Comparison of ENCODE assay signal across 11 cellular contexts in the genomic region with DNA sequence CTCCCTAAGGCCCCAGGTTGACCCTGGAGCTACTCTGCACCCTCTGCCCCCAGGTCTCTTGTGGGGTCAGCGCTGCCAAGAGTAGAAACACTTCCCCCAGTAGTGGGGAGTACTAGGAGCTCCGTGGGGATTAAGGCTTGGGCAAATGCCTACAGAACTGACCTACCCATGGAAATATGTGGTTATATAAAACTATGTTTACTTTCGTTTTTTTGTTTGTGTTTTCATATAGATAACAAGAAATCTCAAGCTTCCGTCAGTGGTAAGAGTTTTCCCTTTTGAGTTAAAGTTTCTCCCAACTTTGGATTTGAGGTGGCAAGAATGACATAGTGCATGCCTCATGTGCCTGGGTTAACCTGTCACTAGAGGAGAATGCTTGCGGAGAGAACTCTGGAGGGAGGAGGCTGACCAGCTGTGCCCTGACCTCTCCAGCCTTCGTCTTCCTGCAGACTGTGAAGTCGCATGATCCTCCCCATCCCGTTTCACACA. TPM values are rescaled to one million over a fixed set of nuclear protein-coding genes. Genes with fewer than 3 reads are reported as not detected.
DNase-seq lines count a peak whose midpoint lies in the region; ATAC-seq and TF ChIP-seq lines count a peak whose summit lies in the region.
"Had no signal": no experiment of that assay in that cellular context is flagged by ENCODE, and none has a peak within 500 bp of the region (broad histone marks: within the 10 kb centered on the region; RNA-seq: fewer than 3 reads in every experiment).

No MANE protein-coding gene starts in this region.

- CTCF ChIA-PET in AG04450 (lab: Charles Lee), result interaction anchor here (7.6 kb wide), 1 partner anchor 12 kb away, joined by 82 read pairs; no protein-coding TSS in a partner anchor
- CTCF ChIA-PET in activated CD8-positive, alpha-beta T cell treated with anti-CD3 and anti-CD28 coated beads for 36 hours (lab: Charles Lee), result interaction anchor here (5.0 to 14.0 kb wide), 2 partner anchors 14 to 44 kb away, joined by 25 to 234 read pairs; partner anchors contain the start of gene MED15
- CTCF ChIA-PET in HEK293T (lab: Yijun Ruan, JAX), result interaction anchor here (0.7 to 2.4 kb wide), 4 partner anchors 11 to 15 kb away, joined by 3 to 11 read pairs (median 3); no protein-coding TSS in a partner anchor

- H3K27me3 ChIP-seq in AG04450 (ENCODE audit: control insufficient read depth, insufficient read depth, low read length), result no peaks in the 10 kb centered on the region
- H3K27me3 ChIP-seq in gastroesophageal sphincter, result no peaks in the 10 kb centered on the region

- peaks cover 0 to 61% of the 10 kb centered on the region in 2 donors for H3K36me3 ChIP-seq in gastroesophageal sphincter

- H3K4me3 ChIP-seq in AG04450 (ENCODE audit: low read depth, low read length) (no peak overlapping the region), gastroesophageal sphincter (no peak overlapping the region)

- peaks cover 62% of the 10 kb centered on the region for H3K36me3 Mint-ChIP-seq in activated CD8-positive, alpha-beta T cell treated with anti-CD3 and anti-CD28 coated beads for 36 hours (ENCODE audit: low read depth)
- peaks cover 9% of the 10 kb centered on the region for H3K36me3 Mint-ChIP-seq in osteocyte (ENCODE audit: unreplicated experiment)

- ATAC-seq in activated CD8-positive, alpha-beta T cell treated with anti-CD3 and anti-CD28 coated beads for 36 hours, result no peak
- ATAC-seq in gastroesophageal sphincter, result peak; percentile 26
- no peak for ATAC-seq in GM19023 (IDR thresholded peaks at IDR 0.05; ENCODE audit: unreplicated experiment)
- no peak for ATAC-seq in HG02678 (IDR thresholded peaks at IDR 0.05; ENCODE audit: unreplicated experiment)
- ATAC-seq: stimulated activated naive CD8-positive, alpha-beta T cell treated with anti-CD3 and anti-CD28 coated beads, Interleukin-15, Interleukin-2, amounts not matched to agents 100 U/mL and 50 U/mL, for 24 hours had no signal

- no peaks in the 10 kb centered on the region for H3K27me3 Mint-ChIP-seq in activated CD8-positive, alpha-beta T cell treated with anti-CD3 and anti-CD28 coated beads for 36 hours
- no peaks in the 10 kb centered on the region for H3K27me3 Mint-ChIP-seq in osteocyte (ENCODE audit: unreplicated experiment)
- H3K27me3 Mint-ChIP-seq: brain had no signal

- no peak overlapping the region for H3K4me3 Mint-ChIP-seq in activated CD8-positive, alpha-beta T cell treated with anti-CD3 and anti-CD28 coated beads for 36 hours
- H3K4me3 Mint-ChIP-seq in osteocyte (ENCODE audit: unreplicated experiment), result no peak overlapping the region
- H3K4me3 Mint-ChIP-seq: brain had no signal

- intact Hi-C loops in activated CD8-positive, alpha-beta T cell treated with anti-CD3 and anti-CD28 coated beads for 36 hours (cut with micrococcal nuclease), result loop anchor here (5.0 kb wide), 1 partner anchor 46 kb away; the partner anchor contains the start of gene MED15

- H3K9me3 Mint-ChIP-seq in activated CD8-positive, alpha-beta T cell treated with anti-CD3 and anti-CD28 coated beads for 36 hours, result no peaks in the 10 kb centered on the region
- H3K9me3 Mint-ChIP-seq in osteocyte (ENCODE audit: unreplicated experiment), result no peaks in the 10 kb centered on the region

- 31 to 35% methylated on average over 5 to 8 of the region's 8 CpGs for WGBS in gastroesophageal sphincter (ENCODE audit: low coverage in 1 of 2), 2 donors

- peaks cover 0 to 85% (median 44%) of the 10 kb centered on the region in 3 donors for H3K4me1 ChIP-seq in gastroesophageal sphincter

- H3K27ac ChIP-seq in AG04450 (ENCODE audit: low read depth, low read length) (peak overlapping the region; percentile 97), gastroesophageal sphincter (peak overlapping the region; percentile 3 to 86 (median 83))

- POLR2A ChIA-PET in AG04450 (lab: Yijun Ruan, JAX) (interaction anchor here (1.3 to 1.7 kb wide), 2 partner anchors 16 to 45 kb away, joined by 6 to 11 read pairs; partner anchors contain the start of gene MED15), HEK293T (lab: Yijun Ruan, JAX) (interaction anchor here (1.8 kb wide), 1 partner anchor 45 kb away, joined by 4 read pairs; no protein-coding TSS in a partner anchor)
- POLR2A ChIA-PET in activated CD8-positive, alpha-beta T cell treated with anti-CD3 and anti-CD28 coated beads for 36 hours (lab: Charles Lee), result interaction anchor here (0.5 to 7.8 kb wide), 6 partner anchors 10 to 44 kb away, joined by 3 to 86 read pairs (median 23); partner anchors contain the start of gene MED15

- TF ChIP-seq CTCF in AG04450 (IDR thresholded peaks at IDR 0.05; ENCODE audit: low read depth, low read length) (no peak), gastroesophageal sphincter (IDR thresholded peaks at IDR 0.05) (no peak), osteocyte (IDR thresholded peaks at IDR 0.05) (no peak)
- TF ChIP-seq CTCF in activated CD8-positive, alpha-beta T cell treated with anti-CD3 and anti-CD28 coated beads for 36 hours (IDR thresholded peaks at IDR 0.05), result no peak

- H3K27ac Mint-ChIP-seq in activated CD8-positive, alpha-beta T cell treated with anti-CD3 and anti-CD28 coated beads for 36 hours, result peak overlapping the region; percentile 97
- H3K27ac Mint-ChIP-seq in osteocyte (ENCODE audit: unreplicated experiment), result peak overlapping the region; percentile 95

- H3K9me3 ChIP-seq in AG04450 (ENCODE audit: control insufficient read depth, insufficient read depth, low read length) (no peaks in the 10 kb centered on the region; the same call in 1 of the 2 replicates), gastroesophageal sphincter (no peaks in the 10 kb centered on the region)

- TF ChIP-seq POLR2A in gastroesophageal sphincter (IDR thresholded peaks at IDR 0.05), result no peak

- H3K4me1 Mint-ChIP-seq in activated CD8-positive, alpha-beta T cell treated with anti-CD3 and anti-CD28 coated beads for 36 hours (ENCODE audit: low read depth), result peaks cover 95% of the 10 kb centered on the region
- peaks cover 86% of the 10 kb centered on the region for H3K4me1 Mint-ChIP-seq in osteocyte (ENCODE audit: unreplicated experiment)

- no peak for DNase-seq in AG04450 (ENCODE audit: low read depth, low spot score)
- no peak for DNase-seq in activated CD8-positive, alpha-beta T cell treated with anti-CD3 and anti-CD28 coated beads for 36 hours
- no peak for DNase-seq in osteocyte (ENCODE audit: extremely low spot score, unreplicated experiment)
- no peak for DNase-seq in COR-L47 (lab: John Stamatoyannopoulos, UW)
- no peak for DNase-seq in HEK293T (ENCODE audit: extremely low spot score)
- DNase-seq: NCI-H2081; stimulated activated naive CD8-positive, alpha-beta T cell treated with anti-CD3 and anti-CD28 coated beads, Interleukin-15, Interleukin-2, amounts not matched to agents 100 U/mL and 50 U/mL, for 24 hours had no signal

- no peak for TF ChIP-seq EP300 in gastroesophageal sphincter (IDR thresholded peaks at IDR 0.05)

TF ChIP-seq in HEK293T, 16 proteins besides CTCF, POLR2A, EP300 and RAD21:
- TF ChIP-seq TARDBP (IDR thresholded peaks at IDR 0.05) (no peak), CTBP1 (IDR thresholded peaks at IDR 0.05; ENCODE audit: borderline replicate concordance) (no peak), LEF1 (IDR thresholded peaks at IDR 0.05; ENCODE audit: borderline replicate concordance) (no peak), BHLHE40 (IDR thresholded peaks at IDR 0.05; ENCODE audit: borderline replicate concordance) (no peak), FOXK2 (IDR thresholded peaks at IDR 0.05) (no peak), L3MBTL2 (conservative IDR thresholded peaks at IDR 0.05) (no peak)
- TF ChIP-seq, protein P1, sequence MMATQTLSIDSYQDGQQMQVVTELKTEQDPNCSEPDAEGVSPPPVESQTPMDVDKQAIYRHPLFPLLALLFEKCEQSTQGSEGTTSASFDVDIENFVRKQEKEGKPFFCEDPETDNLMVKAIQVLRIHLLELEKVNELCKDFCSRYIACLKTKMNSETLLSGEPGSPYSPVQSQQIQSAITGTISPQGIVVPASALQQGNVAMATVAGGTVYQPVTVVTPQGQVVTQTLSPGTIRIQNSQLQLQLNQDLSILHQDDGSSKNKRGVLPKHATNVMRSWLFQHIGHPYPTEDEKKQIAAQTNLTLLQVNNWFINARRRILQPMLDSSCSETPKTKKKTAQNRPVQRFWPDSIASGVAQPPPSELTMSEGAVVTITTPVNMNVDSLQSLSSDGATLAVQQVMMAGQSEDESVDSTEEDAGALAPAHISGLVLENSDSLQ (IDR thresholded peaks at IDR 0.05), result no peak

RNA-seq across cellular contexts. Expression of gene MED15, which starts 45.5 kb away (rescaled TPM):
- 17.3 and 25.4 TPM in 2 replicates for polyA plus RNA-seq in AG04450 (2011; rRNA removed)
- polyA minus RNA-seq in AG04450 (2011; rRNA and poly(A)+ RNA removed), result 43.3 and 49.2 TPM in 2 replicates
- 100 to 1,000 TPM; 110 to 118 TPM for total RNA-seq in activated CD8-positive, alpha-beta T cell treated with anti-CD3 and anti-CD28 coated beads for 36 hours
- total RNA-seq in gastroesophageal sphincter, result 10 to 100 TPM; 30.6 to 62.3 (median 54.3) TPM
- 104 TPM in 2 replicates for total RNA-seq in osteocyte

RNA-seq across cellular contexts. Expression of gene KLHL22, which starts 57.4 kb away (rescaled TPM):
- polyA plus RNA-seq in AG04450 (2011; rRNA removed), result 30.2 and 33.2 TPM in 2 replicates
- polyA minus RNA-seq in AG04450 (2011; rRNA and poly(A)+ RNA removed), result 35.1 and 39.0 TPM in 2 replicates
- 10 to 100 TPM; 16.3 to 17.9 TPM for total RNA-seq in activated CD8-positive, alpha-beta T cell treated with anti-CD3 and anti-CD28 coated beads for 36 hours
- total RNA-seq in gastroesophageal sphincter (10 to 100 TPM; 25.0 to 44.5 (median 33.9) TPM), osteocyte (44.7 and 46.3 TPM in 2 replicates)
